In the genomic region with DNA sequence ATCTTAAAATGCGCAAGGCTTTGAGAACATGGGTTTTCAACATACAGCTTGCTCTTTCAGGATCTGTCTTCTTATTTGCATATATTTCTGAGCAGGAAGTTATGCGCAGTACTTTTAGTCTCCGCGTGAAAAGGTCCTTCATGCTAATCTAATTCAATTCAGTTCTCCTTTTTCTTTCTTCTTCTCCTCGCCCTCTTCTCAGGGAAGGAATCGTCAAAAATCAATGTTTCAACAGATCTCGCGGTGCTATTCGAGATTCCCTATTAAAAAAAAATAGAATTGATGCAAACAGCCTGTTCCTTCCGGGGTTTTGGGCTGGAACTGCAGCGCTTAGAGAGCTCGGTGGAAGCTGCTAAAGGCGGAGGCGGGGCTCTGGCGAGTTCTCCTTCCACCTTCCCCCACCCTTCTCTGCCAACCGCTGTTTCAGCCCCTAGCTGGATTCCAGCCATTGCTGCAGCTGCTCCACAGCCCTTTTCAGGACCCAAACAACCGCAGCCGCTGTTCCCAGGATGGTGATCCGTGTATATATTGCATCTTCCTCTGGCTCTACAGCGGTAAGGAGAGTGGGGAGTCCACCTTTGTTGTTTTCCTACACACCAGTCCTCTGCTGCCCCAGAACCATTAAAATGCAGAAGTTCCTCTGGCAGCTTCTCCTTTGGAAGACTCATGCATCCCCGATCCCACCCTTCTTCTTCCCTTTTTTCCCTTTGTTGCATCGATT, we compare ENCODE assay signal across 8 cellular contexts.
DNase-seq lines count a peak whose midpoint lies in the region; ATAC-seq and TF ChIP-seq lines count a peak whose summit lies in the region.

A gene with protein sequence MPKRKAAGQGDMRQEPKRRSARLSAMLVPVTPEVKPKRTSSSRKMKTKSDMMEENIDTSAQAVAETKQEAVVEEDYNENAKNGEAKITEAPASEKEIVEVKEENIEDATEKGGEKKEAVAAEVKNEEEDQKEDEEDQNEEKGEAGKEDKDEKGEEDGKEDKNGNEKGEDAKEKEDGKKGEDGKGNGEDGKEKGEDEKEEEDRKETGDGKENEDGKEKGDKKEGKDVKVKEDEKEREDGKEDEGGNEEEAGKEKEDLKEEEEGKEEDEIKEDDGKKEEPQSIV (minus strand): TSS at position 222 of the 721 bp plus-strand sequence. CDS start 80,364 bp downstream, outside the sequence.
A gene (plus strand): TSS at position 411 of the 721 bp plus-strand sequence. CDS start 99 bp downstream, at position 510.

- H3K9me3 ChIP-seq in NT2/D1 (ENCODE audit: insufficient read depth, low read length), result no peaks in the 10 kb centered on the region

- no peaks in the 10 kb centered on the region for H3K27me3 ChIP-seq in NT2/D1 (ENCODE audit: insufficient read depth, insufficient read length)

- H3K4me3 ChIP-seq in AG04449 (ENCODE audit: low read depth, low read length) (peak within 1 kb of the TSS; percentile 72), NT2/D1 (ENCODE audit: insufficient read length, low read depth) (peak within 1 kb of the TSS; percentile 60), epithelial cell of esophagus (ENCODE audit: low read length) (peak within 1 kb of the TSS; percentile 77)

- peak; percentile 97 for ATAC-seq in GM18867 (IDR thresholded peaks at IDR 0.05; ENCODE audit: unreplicated experiment)
- ATAC-seq in HG03103 (IDR thresholded peaks at IDR 0.05; ENCODE audit: low read depth, unreplicated experiment), result peak; percentile 93

- H3K9ac ChIP-seq in NT2/D1 (ENCODE audit: insufficient read length, low read depth), result peak within 1 kb of the TSS; percentile 76

- DNase-seq in AG04449 (ENCODE audit: low read depth, low spot score) (peak; percentile 26), NT2/D1 (ENCODE audit: low read depth, low spot score) (peak; percentile 63), activated T-cell treated with anti-CD3 and anti-CD28 coated beads for 1 hour (ENCODE audit: low read depth) (peak; percentile 51), epithelial cell of esophagus (ENCODE audit: low read depth) (peak; percentile 79), middle frontal gyrus (ENCODE audit: extremely low spot score, low spot score) (peak; percentile 56)
- DNase-seq in stimulated activated CD8-positive, alpha-beta memory T cell treated with anti-CD3 and anti-CD28 coated beads, Interleukin-2, amount 100 ng/mL, for 1 hour (ENCODE audit: low read depth in 2 of 2), result peak; percentile 18 to 48

- H3K4me1 ChIP-seq in NT2/D1 (ENCODE audit: insufficient read depth, insufficient read length), result no peaks in the 10 kb centered on the region

- CTCF ChIA-PET in AG04449 (lab: Yijun Ruan, JAX), result interaction anchor here (0.7 to 1.5 kb wide), 3 partner anchors 8 to 176 kb away, joined by 3 to 4 read pairs (median 4); no protein-coding TSS in a partner anchor

- POLR2A ChIA-PET in AG04449 (lab: Yijun Ruan, JAX), result no interaction called here

- H3K36me3 ChIP-seq in NT2/D1 (ENCODE audit: insufficient read depth, insufficient read length, low read length), result no peaks in the 10 kb centered on the region

- TF ChIP-seq CTCF in AG04449 (IDR thresholded peaks at IDR 0.05; ENCODE audit: insufficient read depth, low read length, missing control alignments) (no peak), epithelial cell of esophagus (IDR thresholded peaks at IDR 0.05; ENCODE audit: insufficient read depth, low read depth, low read length, missing control alignments) (no peak)

Comparison
In these comparisons a context has a peak if more than half of its experiments do, and no peak if none do; other contexts are left out.
1. Peak in every context shown above with its lines: DNase-seq, ATAC-seq and H3K4me3 ChIP-seq.
2. DNase-seq: peak in every context shown above with its lines; median percentile 79 in epithelial cell of esophagus; 63 in NT2/D1; 56 in middle frontal gyrus; 51 in activated T-cell treated with anti-CD3 and anti-CD28 coated beads for 1 hour; 33 in stimulated activated CD8-positive, alpha-beta memory T cell treated with anti-CD3 and anti-CD28 coated beads, Interleukin-2, amount 100 ng/mL, for 1 hour; 26 in AG04449.